In the genomic region with DNA sequence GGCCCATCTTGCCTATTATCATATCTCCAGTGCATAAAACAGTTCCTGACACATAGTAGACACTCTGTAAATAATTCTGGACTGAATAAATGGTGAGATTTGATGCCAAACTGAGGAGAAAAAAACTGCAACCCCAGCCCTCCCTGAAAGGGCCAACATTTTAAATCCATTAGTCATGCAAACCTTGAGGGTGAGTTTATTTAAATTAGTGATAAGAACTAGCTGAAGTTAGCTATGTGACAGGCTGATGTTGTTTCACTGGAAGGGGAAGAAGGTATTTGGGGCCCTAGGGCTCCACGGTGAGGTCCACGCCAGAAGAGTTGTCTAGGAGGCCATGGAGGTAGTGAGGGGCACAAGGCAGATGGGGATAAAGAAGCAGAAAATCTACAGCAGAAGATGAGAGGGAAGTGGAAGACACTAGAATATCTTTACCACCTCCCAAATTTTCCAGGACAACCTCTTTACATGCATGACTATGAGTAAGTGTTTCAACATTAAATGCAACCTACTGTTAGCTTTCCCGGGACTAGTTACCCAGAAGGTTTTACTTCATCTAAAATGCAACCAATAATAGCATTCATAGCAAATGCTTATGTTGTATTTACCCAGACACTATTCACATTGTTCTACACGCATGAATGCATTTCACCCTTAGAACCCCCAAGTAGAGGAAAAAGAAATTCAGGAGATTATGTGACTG, we compare ENCODE assay signal across 11 cellular contexts.
DNase-seq lines count a peak whose midpoint lies in the region; ATAC-seq and TF ChIP-seq lines count a peak whose summit lies in the region.
"Had no signal": no experiment of that assay in that cellular context is flagged by ENCODE, and none has a peak within 500 bp of the region (broad histone marks: within the 10 kb centered on the region; RNA-seq: fewer than 3 reads in every experiment).

No MANE protein-coding gene starts in this region.

- H3K27me3 Mint-ChIP-seq in chondrocyte (ENCODE audit: low read depth) (no peaks in the 10 kb centered on the region), mesothelial cell of epicardium (ENCODE audit: low read depth) (no peaks in the 10 kb centered on the region)
- H3K27me3 Mint-ChIP-seq: stimulated activated naive B cell treated with anti-CD40 and anti-IgM and Interleukin-4, amounts not matched to agents 10 μg/mL and 1 μg/mL and 100 μg/mL, for 72 hours had no signal

- no peaks in the 10 kb centered on the region for H3K36me3 Mint-ChIP-seq in chondrocyte (ENCODE audit: low read depth)
- H3K36me3 Mint-ChIP-seq in mesothelial cell of epicardium = no peaks in the 10 kb centered on the region
- H3K36me3 Mint-ChIP-seq: stimulated activated naive B cell treated with anti-CD40 and anti-IgM and Interleukin-4, amounts not matched to agents 10 μg/mL and 1 μg/mL and 100 μg/mL, for 72 hours had no signal

- TF ChIP-seq CTCF in chondrocyte (IDR thresholded peaks at IDR 0.05) (no peak), mesothelial cell of epicardium (IDR thresholded peaks at IDR 0.05; ENCODE audit: unreplicated experiment) (no peak)

- ATAC-seq in GM18861 (IDR thresholded peaks at IDR 0.05; ENCODE audit: unreplicated experiment) = no peak
- no peak for ATAC-seq in HG02623 (IDR thresholded peaks at IDR 0.05; ENCODE audit: unreplicated experiment)
- ATAC-seq: stimulated activated naive B cell treated with anti-CD40 and anti-IgM and Interleukin-4, amounts not matched to agents 10 μg/mL and 1 μg/mL and 100 μg/mL, for 72 hours had no signal

- peaks cover 21% of the 10 kb centered on the region for H3K4me1 Mint-ChIP-seq in chondrocyte (ENCODE audit: low read depth)
- peaks cover 78% of the 10 kb centered on the region for H3K4me1 Mint-ChIP-seq in mesothelial cell of epicardium
- H3K4me1 Mint-ChIP-seq: stimulated activated naive B cell treated with anti-CD40 and anti-IgM and Interleukin-4, amounts not matched to agents 10 μg/mL and 1 μg/mL and 100 μg/mL, for 72 hours had no signal

- peak overlapping the region; percentile 90 for H3K27ac Mint-ChIP-seq in chondrocyte (ENCODE audit: unreplicated experiment)
- peak overlapping the region; percentile 92 for H3K27ac Mint-ChIP-seq in mesothelial cell of epicardium
- H3K27ac Mint-ChIP-seq: stimulated activated naive B cell treated with anti-CD40 and anti-IgM and Interleukin-4, amounts not matched to agents 10 μg/mL and 1 μg/mL and 100 μg/mL, for 72 hours had no signal

- no peaks in the 10 kb centered on the region for H3K9me3 Mint-ChIP-seq in chondrocyte (ENCODE audit: low read depth)
- no peaks in the 10 kb centered on the region for H3K9me3 Mint-ChIP-seq in mesothelial cell of epicardium
- H3K9me3 Mint-ChIP-seq: stimulated activated naive B cell treated with anti-CD40 and anti-IgM and Interleukin-4, amounts not matched to agents 10 μg/mL and 1 μg/mL and 100 μg/mL, for 72 hours had no signal

- H3K4me3 Mint-ChIP-seq in chondrocyte (ENCODE audit: unreplicated experiment) (no peak overlapping the region), mesothelial cell of epicardium (no peak overlapping the region)
- H3K4me3 Mint-ChIP-seq: stimulated activated naive B cell treated with anti-CD40 and anti-IgM and Interleukin-4, amounts not matched to agents 10 μg/mL and 1 μg/mL and 100 μg/mL, for 72 hours had no signal

- DNase-seq in COLO829 (ENCODE audit: low spot score) (peak; percentile 64), LoVo (ENCODE audit: low spot score) (peak; percentile 41), chondrocyte (ENCODE audit: low spot score) (no peak), mesothelial cell of epicardium (ENCODE audit: low spot score in 2 of 2, unreplicated experiment in 2 of 2) (no peak), NCI-H1436 (lab: John Stamatoyannopoulos, UW) (no peak)
- no peak for DNase-seq in stimulated activated CD4-positive, alpha-beta T cell treated with anti-CD3 and anti-CD28 coated beads, Interleukin-2, amount 100 ng/mL, for 48 hours
- DNase-seq: NCI-H345; stimulated activated naive B cell treated with anti-CD40 and anti-IgM and Interleukin-4, amounts not matched to agents 10 μg/mL and 1 μg/mL and 100 μg/mL, for 72 hours; WERI-Rb-1 had no signal

Comparison
In these comparisons a context has a peak if more than half of its experiments do, and no peak if none do; other contexts are left out.
1. DNase-seq: peak in COLO829 (single experiment) and LoVo (single experiment); none in chondrocyte (single experiment), mesothelial cell of epicardium (0 of 2), NCI-H1436 (single experiment) and stimulated activated CD4-positive, alpha-beta T cell treated with anti-CD3 and anti-CD28 coated beads, Interleukin-2, amount 100 ng/mL, for 48 hours (0 of 2).